8 cellular contexts compared by ENCODE assay signal in the genomic region with DNA sequence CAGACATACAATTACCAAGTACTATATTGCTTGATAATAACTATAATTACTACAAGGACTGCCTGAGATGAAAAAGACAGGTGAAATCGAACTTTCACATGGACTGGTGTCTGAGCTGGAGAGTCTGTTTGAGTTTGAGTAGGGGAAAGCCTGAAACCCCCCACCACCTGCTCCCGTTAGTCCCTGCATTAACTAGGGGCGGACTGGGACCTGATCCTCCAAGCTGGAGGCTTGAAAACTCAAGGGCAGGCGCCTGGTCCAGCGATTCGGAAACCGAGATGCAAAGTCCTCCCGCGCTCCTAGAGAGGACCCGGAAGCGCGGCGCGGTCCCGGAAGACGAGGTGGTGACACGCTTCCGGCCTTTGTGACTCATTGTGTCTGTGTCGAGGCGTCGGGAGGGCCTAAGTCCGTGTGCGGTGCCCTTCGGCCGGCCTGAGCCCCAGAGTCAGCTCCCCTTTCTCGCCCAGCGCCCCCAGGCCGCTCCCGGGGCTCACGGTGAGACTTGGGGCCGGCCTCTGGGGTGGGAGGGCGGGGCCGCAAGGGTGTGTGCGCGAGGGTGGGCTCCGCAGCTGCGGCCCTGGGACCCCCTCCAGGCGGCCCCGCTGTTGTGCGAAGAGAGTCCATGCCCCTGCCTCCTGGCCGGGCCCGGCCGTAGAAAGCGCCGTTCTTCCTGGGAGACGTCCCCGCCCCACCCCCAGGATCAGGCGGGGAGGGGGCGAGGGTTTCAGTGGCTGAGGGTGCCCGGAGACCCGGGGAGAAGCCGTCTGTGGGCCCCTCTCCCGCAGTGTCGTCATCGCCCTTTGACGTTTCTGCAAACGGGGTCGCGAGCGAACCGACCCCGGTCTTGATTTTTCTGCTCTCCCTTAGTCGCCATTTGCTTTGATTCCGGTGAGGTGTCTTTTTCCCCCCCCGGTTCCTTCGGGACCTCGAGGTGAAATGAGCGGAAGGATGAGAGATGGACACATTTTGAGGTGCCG. TPM values are rescaled to one million over a fixed set of nuclear protein-coding genes. Genes with fewer than 3 reads are reported as not detected.
A peak's percentile ranks its signal among the peaks of the same experiment; 100 is the strongest.
DNase-seq lines count a peak whose midpoint lies in the region; ATAC-seq, FAIRE-seq and TF ChIP-seq lines count a peak whose summit lies in the region.

ZKSCAN1 (plus strand) TSS at position 365 of the 977 bp plus-strand sequence. CDS start 7,911 bp downstream, outside the sequence.

- peaks cover 2 to 16% of the 10 kb centered on the region in 2 experiments for H3K36me3 ChIP-seq in HepG2 (replicated peaks in 1 of 2; ENCODE audit: control insufficient read depth in 1 of 2, insufficient read depth in 2 of 2, low read length in 2 of 2)

- no peaks in the 10 kb centered on the region; a peak in 1 of 5 replicates for H3K27me3 ChIP-seq in HepG2 (ENCODE audit: control insufficient read depth in 1 of 2, insufficient read depth in 2 of 2, low read length in 2 of 2)

- intact Hi-C loops in HepG2 (cut with micrococcal nuclease; ENCODE audit: unreplicated experiment), result loop anchor here (2.0 kb wide), 1 partner anchor 19 kb away; no protein-coding TSS in a partner anchor

- BruUV-seq in HepG2 (replicated peaks; lab: Mats Ljungman, UMichigan), result TSS peak; percentile 76

- peak; percentile 66 for FAIRE-seq in HepG2 (lab: Jason Lieb, UNC)

- peaks cover 82% of the 10 kb centered on the region for H3K4me1 ChIP-seq in HepG2 (ENCODE audit: insufficient read depth, low read length)

- no peak within 1 kb of the TSS for H2AFZ ChIP-seq in HepG2 (ENCODE audit: low read length)

- H3K4me3 ChIP-seq in HepG2 (replicated peaks in 1 of 3; ENCODE audit: insufficient read depth in 1 of 3, low read depth in 2 of 3, low read length in 3 of 3), result peak within 1 kb of the TSS; percentile 92 to 94 (median 93)

- no peak for TF ChIP-seq RAD21 in HepG2 (CRISPR knock-in tag; IDR thresholded peaks at IDR 0.05)

- in situ Hi-C loops in HepG2 (cut with HindIII; ENCODE audit: extremely low pct_ligation_motif_present, low pct_unique_long_range_greater_than_20kb), result no loop called here

- TF ChIP-seq POLR2A in HepG2 (IDR thresholded peaks at IDR 0.05; ENCODE audit: insufficient read depth in 1 of 2, low read depth in 2 of 2, low read length in 2 of 2), result peak; percentile 85 to 91

- H3K27ac ChIP-seq in C4-2B (peak within 1 kb of the TSS; percentile 96), HepG2 (ENCODE audit: extremely low read length, insufficient read depth, low read length) (peak within 1 kb of the TSS; percentile 93)

- POLR2A ChIA-PET in HepG2 (lab: Yijun Ruan, JAX), result interaction anchor here (0.6 to 6.6 kb wide), 20 partner anchors 8 to 232 kb away, joined by 3 to 212 read pairs (median 3); partner anchors contain the start of genes GJC3 and TRIM4

- ATAC-seq in GM19351 (IDR thresholded peaks at IDR 0.05; ENCODE audit: unreplicated experiment), result peak; percentile 97
- peak; percentile 94 for ATAC-seq in HG03521 (IDR thresholded peaks at IDR 0.05; ENCODE audit: unreplicated experiment)
- peak; percentile 94 for ATAC-seq in HepG2

- H3K79me2 ChIP-seq in HepG2 (ENCODE audit: insufficient read depth, low read length), result peaks cover 49% of the 10 kb centered on the region

- H3K9ac ChIP-seq in HepG2 (ENCODE audit: insufficient read depth, low read depth, low read length), result peak within 1 kb of the TSS; percentile 94

- 2% methylated on average over 9 of the region's 69 CpGs for WGBS in HepG2 (ENCODE audit: low lambda C conversion rate)

- TF ChIP-seq EP300 in HepG2 (IDR thresholded peaks at IDR 0.05; ENCODE audit: low read depth in 2 of 2, low read length in 2 of 2), result no peak
- TF ChIP-seq EP300 in HepG2 (CRISPR knock-in tag; IDR thresholded peaks at IDR 0.05; ENCODE audit: borderline replicate concordance), result no peak

- DNase-seq in NCI-H69 (lab: John Stamatoyannopoulos, UW) (peak; percentile 98), dermis blood vessel endothelial cell (peak; percentile 97), HepG2 (ENCODE audit: low spot score) (peak; percentile 91)
- peak; percentile 78 to 82 for DNase-seq in activated CD4-positive, alpha-beta T cell treated with anti-CD3 and anti-CD28 coated beads, Interleukin-2, amount 50 U/mL, for 4 hours
- DNase-seq in stimulated activated CD4-positive, alpha-beta T cell treated with anti-CD3 and anti-CD28 coated beads, Interleukin-2, amount 100 ng/mL, for 48 hours, result peak; percentile 74 to 76

- no peaks in the 10 kb centered on the region for H3K9me3 ChIP-seq in HepG2 (ENCODE audit: low read length)

- TF ChIP-seq CTCF in C4-2B (conservative IDR thresholded peaks at IDR 0.05), result no peak
- peak; percentile 12; the same call in 1 of the 2 replicates for TF ChIP-seq CTCF in HepG2 (CRISPR knock-in tag; IDR thresholded peaks at IDR 0.05)

- CTCF ChIA-PET in HepG2 (lab: Yijun Ruan, JAX; ENCODE audit: low intra/inter-chr PET ratio, low total read pairs), result interaction anchor here (1.5 kb wide), 1 partner anchor 21 kb away, joined by 7 read pairs; no protein-coding TSS in a partner anchor

- H3K4me2 ChIP-seq in HepG2 (ENCODE audit: low read depth, low read length), result peak within 1 kb of the TSS; percentile 90

- peaks cover 17% of the 10 kb centered on the region for H4K20me1 ChIP-seq in HepG2 (ENCODE audit: insufficient read depth, low read length)

TF ChIP-seq in HepG2, 621 proteins besides CTCF, POLR2A, EP300 and RAD21 (continues in another document):
- TF ChIP-seq, protein P1, sequence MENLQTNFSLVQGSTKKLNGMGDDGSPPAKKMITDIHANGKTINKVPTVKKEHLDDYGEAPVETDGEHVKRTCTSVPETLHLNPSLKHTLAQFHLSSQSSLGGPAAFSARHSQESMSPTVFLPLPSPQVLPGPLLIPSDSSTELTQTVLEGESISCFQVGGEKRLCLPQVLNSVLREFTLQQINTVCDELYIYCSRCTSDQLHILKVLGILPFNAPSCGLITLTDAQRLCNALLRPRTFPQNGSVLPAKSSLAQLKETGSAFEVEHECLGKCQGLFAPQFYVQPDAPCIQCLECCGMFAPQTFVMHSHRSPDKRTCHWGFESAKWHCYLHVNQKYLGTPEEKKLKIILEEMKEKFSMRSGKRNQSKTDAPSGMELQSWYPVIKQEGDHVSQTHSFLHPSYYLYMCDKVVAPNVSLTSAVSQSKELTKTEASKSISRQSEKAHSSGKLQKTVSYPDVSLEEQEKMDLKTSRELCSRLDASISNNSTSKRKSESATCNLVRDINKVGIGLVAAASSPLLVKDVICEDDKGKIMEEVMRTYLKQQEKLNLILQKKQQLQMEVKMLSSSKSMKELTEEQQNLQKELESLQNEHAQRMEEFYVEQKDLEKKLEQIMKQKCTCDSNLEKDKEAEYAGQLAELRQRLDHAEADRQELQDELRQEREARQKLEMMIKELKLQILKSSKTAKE (CRISPR knock-in tag; IDR thresholded peaks at IDR 0.05; ENCODE audit: borderline replicate concordance), result no peak
- TF ChIP-seq PAF1 (CRISPR knock-in tag; IDR thresholded peaks at IDR 0.05), result no peak
- no peak for TF ChIP-seq THRA (CRISPR knock-in tag; IDR thresholded peaks at IDR 0.05; ENCODE audit: borderline replicate concordance)
- TF ChIP-seq ZNF432 (CRISPR knock-in tag; IDR thresholded peaks at IDR 0.05; ENCODE audit: borderline replicate concordance), result no peak
- TF ChIP-seq ZNF644 (CRISPR knock-in tag; IDR thresholded peaks at IDR 0.05; ENCODE audit: low read depth), result no peak
- TF ChIP-seq MLLT10 (CRISPR knock-in tag; IDR thresholded peaks at IDR 0.05), result no peak
- TF ChIP-seq CENPBD1 (CRISPR knock-in tag; IDR thresholded peaks at IDR 0.05; ENCODE audit: borderline replicate concordance, low read depth), result no peak
- TF ChIP-seq TCF7 (IDR thresholded peaks at IDR 0.05; ENCODE audit: low read depth), result no peak
- peak; percentile 98 for TF ChIP-seq GABPB1 (CRISPR knock-in tag; IDR thresholded peaks at IDR 0.05)

RNA-seq across cellular contexts. Expression of gene ZKSCAN1, which starts in this region (rescaled TPM):
- total RNA-seq in dermis blood vessel endothelial cell (42.6 and 50.9 TPM in 2 replicates), HepG2 (2016; rRNA removed; fragmentation: Illumina TruSeq; extraction: Trizol) (60.6 and 64.5 TPM in 2 replicates)
- total RNA-seq in HepG2 (2016; cell fraction: cytosol; rRNA removed; fragmentation: Illumina TruSeq; extraction: Trizol; ENCODE audit: low read depth), result 591 and 606 TPM in 2 replicates
- 52.3 and 68.3 TPM in 2 replicates for total RNA-seq in HepG2 (2016; cell fraction: insoluble cytoplasmic fraction; rRNA removed; fragmentation: Illumina TruSeq; extraction: Trizol)
- total RNA-seq in HepG2 (2016; cell fraction: membrane; rRNA removed; fragmentation: Illumina TruSeq; extraction: Trizol), result 187 and 224 TPM in 2 replicates
- 44.7 and 53.4 TPM in 2 replicates for total RNA-seq in HepG2 (2016; cell fraction: nucleus; rRNA removed; fragmentation: Illumina TruSeq; extraction: Trizol)
- 46.0 and 46.4 TPM in 2 replicates for polyA plus RNA-seq in HepG2 (2011; rRNA removed)
- 21.4 and 28.4 TPM in 2 replicates for polyA plus RNA-seq in HepG2 (2011; cell fraction: cytosol; rRNA removed)
- 34.0 and 37.5 TPM in 2 replicates for polyA plus RNA-seq in HepG2 (2011; cell fraction: nucleus; rRNA removed)
- polyA plus RNA-seq in HepG2 (2012), result 28.8 and 32.8 TPM in 2 replicates
- 2.2 and 2.3 TPM in 2 replicates for polyA plus RNA-seq in HepG2 (2016; cell fraction: cytosol; fragmentation: Illumina TruSeq; extraction: Trizol; ENCODE audit: low read depth)
- polyA plus RNA-seq in HepG2 (2016; cell fraction: insoluble cytoplasmic fraction; fragmentation: Illumina TruSeq; extraction: Trizol; ENCODE audit: low read depth), result 25.2 and 27.2 TPM in 2 replicates
- 4.6 and 5.7 TPM in 2 replicates for polyA plus RNA-seq in HepG2 (2016; cell fraction: membrane; fragmentation: Illumina TruSeq; extraction: Trizol; ENCODE audit: low read depth)
- polyA plus RNA-seq in HepG2 (2016; cell fraction: nucleus; fragmentation: Illumina TruSeq; extraction: Trizol; ENCODE audit: insufficient read depth, low read depth), result 83.3 and 87.6 TPM in 2 replicates
- polyA minus RNA-seq in HepG2 (2011; rRNA and poly(A)+ RNA removed; ENCODE audit: low replicate concordance), result 56.7 and 119 TPM in 2 replicates
- 60.1 and 60.2 TPM in 2 replicates for polyA minus RNA-seq in HepG2 (2011; cell fraction: cytosol; rRNA and poly(A)+ RNA removed)
- 53.6 and 70.4 TPM in 2 replicates for polyA minus RNA-seq in HepG2 (2011; cell fraction: nucleus; rRNA and poly(A)+ RNA removed)

Comparison
In these comparisons a context has a peak if more than half of its experiments do, and no peak if none do; other contexts are left out.
1. Peak in every context shown above with its lines: DNase-seq, ATAC-seq, H3K4me3 ChIP-seq and H3K27ac ChIP-seq.